In genomic region chr4:10066704-10067651, GRCh38 we compare ENCODE assay signal across 2 cellular contexts.
TF ChIP-seq lines count a peak whose summit lies in the region.

No MANE protein-coding gene starts in this region.

TF ChIP-seq in H1, 55 proteins besides CTCF, POLR2A, EP300 and RAD21:
- no peak for TF ChIP-seq HDAC2 (IDR thresholded peaks at IDR 0.05; ENCODE audit: borderline replicate concordance in 1 of 2, low read depth in 2 of 2, low read length in 2 of 2)
- no peak for TF ChIP-seq SIX5 (IDR thresholded peaks at IDR 0.05; ENCODE audit: low read depth, low read length)
- no peak for TF ChIP-seq EGR1 (IDR thresholded peaks at IDR 0.05; ENCODE audit: borderline replicate concordance, low read depth, low read length)
- no peak for TF ChIP-seq CTBP2 (IDR thresholded peaks at IDR 0.05; ENCODE audit: borderline replicate concordance, insufficient read depth, insufficient read length, low read length)
- TF ChIP-seq KDM1A (IDR thresholded peaks at IDR 0.05; ENCODE audit: borderline replicate concordance, low read length): no peak

TF ChIP-seq in HEK293T, 16 proteins besides CTCF, POLR2A, EP300 and RAD21:
- TF ChIP-seq SUZ12 (IDR thresholded peaks at IDR 0.05) (no peak), NFRKB (IDR thresholded peaks at IDR 0.05) (no peak), ZNF384 (IDR thresholded peaks at IDR 0.05) (no peak), FOXK2 (IDR thresholded peaks at IDR 0.05) (no peak), CTBP1 (IDR thresholded peaks at IDR 0.05; ENCODE audit: borderline replicate concordance) (no peak), ELF4 (IDR thresholded peaks at IDR 0.05) (no peak), BHLHE40 (IDR thresholded peaks at IDR 0.05; ENCODE audit: borderline replicate concordance) (no peak), L3MBTL2 (conservative IDR thresholded peaks at IDR 0.05) (no peak)
TF ChIP-seq in HEK293T: peak in this region for 0.
